In genomic region chrX:153276049-153276448, GRCh38 we compare ENCODE assay signal across 4 cellular contexts. TPM values are rescaled to one million over a fixed set of nuclear protein-coding genes. Genes with fewer than 3 reads are reported as not detected.
"Had no signal": no experiment of that assay in that cellular context is flagged by ENCODE, and none has a peak within 500 bp of the region (broad histone marks: within the 10 kb centered on the region; RNA-seq: fewer than 3 reads in every experiment).

No MANE protein-coding gene starts in this region.

RNA-seq across cellular contexts. Expression of gene PNMA6F, which starts 45.5 kb away (rescaled TPM):
- total RNA-seq: LHCN-M2, M059J, MCF 10A, NCI-H460 had no signal
